Comparison of ENCODE assay signal across 1 cellular context in the genomic region with DNA sequence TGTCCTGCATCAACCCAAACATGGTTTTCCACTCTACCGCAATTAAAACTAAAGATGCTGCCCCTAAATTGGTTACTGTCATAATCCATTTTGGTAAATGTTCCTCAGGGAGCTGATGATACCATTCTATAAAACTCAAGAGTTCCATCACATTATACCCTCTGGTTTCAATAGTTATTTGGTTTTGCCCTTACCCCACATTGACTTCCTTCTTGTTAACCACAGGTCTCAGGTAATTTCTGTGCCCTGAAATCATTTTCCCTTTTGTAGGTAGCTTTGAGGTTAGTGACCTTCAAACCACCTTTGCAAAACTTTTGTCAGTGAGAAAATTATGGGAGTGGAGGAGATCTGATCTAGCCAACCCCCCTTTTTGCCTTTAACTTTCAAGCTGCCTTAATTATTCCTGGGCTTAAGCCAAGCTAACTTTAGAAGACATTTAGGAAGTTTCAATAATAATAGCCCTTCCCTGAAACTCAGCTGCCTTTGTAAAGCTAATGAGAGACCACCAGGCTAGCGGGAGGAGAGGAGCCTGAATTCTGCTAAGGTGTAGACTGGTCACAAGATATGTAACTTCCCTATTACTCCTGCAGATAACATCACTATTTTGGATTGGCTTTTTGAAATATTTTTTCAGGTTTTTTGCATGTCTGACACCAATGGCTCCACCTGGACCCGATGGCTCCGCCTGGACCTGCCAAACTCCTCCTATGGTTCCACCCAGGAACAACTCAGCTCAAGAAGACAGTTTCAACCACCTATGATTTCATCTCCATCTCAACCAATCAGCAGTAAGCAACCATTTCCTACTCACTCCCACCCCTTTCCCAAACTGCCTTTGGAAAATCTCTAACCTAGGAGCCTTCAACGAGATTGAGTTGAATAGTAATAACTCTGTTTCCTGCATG.
TF ChIP-seq lines count a peak whose summit lies in the region.

No MANE protein-coding gene starts in this region.

TF ChIP-seq in A549, 52 proteins besides CTCF, POLR2A, EP300 and RAD21 (continued from another document):
- TF ChIP-seq, protein P1, sequence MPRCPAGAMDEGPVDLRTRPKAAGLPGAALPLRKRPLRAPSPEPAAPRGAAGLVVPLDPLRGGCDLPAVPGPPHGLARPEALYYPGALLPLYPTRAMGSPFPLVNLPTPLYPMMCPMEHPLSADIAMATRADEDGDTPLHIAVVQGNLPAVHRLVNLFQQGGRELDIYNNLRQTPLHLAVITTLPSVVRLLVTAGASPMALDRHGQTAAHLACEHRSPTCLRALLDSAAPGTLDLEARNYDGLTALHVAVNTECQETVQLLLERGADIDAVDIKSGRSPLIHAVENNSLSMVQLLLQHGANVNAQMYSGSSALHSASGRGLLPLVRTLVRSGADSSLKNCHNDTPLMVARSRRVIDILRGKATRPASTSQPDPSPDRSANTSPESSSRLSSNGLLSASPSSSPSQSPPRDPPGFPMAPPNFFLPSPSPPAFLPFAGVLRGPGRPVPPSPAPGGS (IDR thresholded peaks at IDR 0.05) = no peak
- TF ChIP-seq SREBF2 (IDR thresholded peaks at IDR 0.05) = no peak
- no peak for TF ChIP-seq ZSCAN20 (CRISPR knock-in tag; IDR thresholded peaks at IDR 0.05)
- no peak for TF ChIP-seq EHF (CRISPR knock-in tag; IDR thresholded peaks at IDR 0.05)
- TF ChIP-seq SMC3 (IDR thresholded peaks at IDR 0.05) = no peak
- TF ChIP-seq, protein P2, sequence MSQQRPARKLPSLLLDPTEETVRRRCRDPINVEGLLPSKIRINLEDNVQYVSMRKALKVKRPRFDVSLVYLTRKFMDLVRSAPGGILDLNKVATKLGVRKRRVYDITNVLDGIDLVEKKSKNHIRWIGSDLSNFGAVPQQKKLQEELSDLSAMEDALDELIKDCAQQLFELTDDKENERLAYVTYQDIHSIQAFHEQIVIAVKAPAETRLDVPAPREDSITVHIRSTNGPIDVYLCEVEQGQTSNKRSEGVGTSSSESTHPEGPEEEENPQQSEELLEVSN (IDR thresholded peaks at IDR 0.05; ENCODE audit: borderline replicate concordance, low read depth) = no peak
- no peak for TF ChIP-seq HOXB13 (CRISPR knock-in tag; IDR thresholded peaks at IDR 0.05; ENCODE audit: low read depth)
- TF ChIP-seq ZC3H11A (IDR thresholded peaks at IDR 0.05) = no peak
- TF ChIP-seq JUN (IDR thresholded peaks at IDR 0.05) = no peak
- TF ChIP-seq HOXA7 (CRISPR knock-in tag; IDR thresholded peaks at IDR 0.05) = no peak
- no peak for TF ChIP-seq ESRRA (IDR thresholded peaks at IDR 0.05; ENCODE audit: borderline replicate concordance, low read length)
- TF ChIP-seq RCOR1 (IDR thresholded peaks at IDR 0.05; ENCODE audit: low read depth, low read length) = no peak
- TF ChIP-seq KDM1A (IDR thresholded peaks at IDR 0.05; ENCODE audit: low read depth) = no peak
- TF ChIP-seq CHD4 (IDR thresholded peaks at IDR 0.05; ENCODE audit: borderline replicate concordance) = no peak
- TF ChIP-seq ZFP36 (IDR thresholded peaks at IDR 0.05; ENCODE audit: borderline replicate concordance, partially characterized antibody) = no peak
- no peak for TF ChIP-seq RFX5 (IDR thresholded peaks at IDR 0.05)
- no peak for TF ChIP-seq KDM5A (IDR thresholded peaks at IDR 0.05)
- no peak for TF ChIP-seq HMGXB4 (CRISPR knock-in tag; IDR thresholded peaks at IDR 0.05; ENCODE audit: borderline replicate concordance)
